ENCODE assay signal across 8 cellular contexts in the genomic region with DNA sequence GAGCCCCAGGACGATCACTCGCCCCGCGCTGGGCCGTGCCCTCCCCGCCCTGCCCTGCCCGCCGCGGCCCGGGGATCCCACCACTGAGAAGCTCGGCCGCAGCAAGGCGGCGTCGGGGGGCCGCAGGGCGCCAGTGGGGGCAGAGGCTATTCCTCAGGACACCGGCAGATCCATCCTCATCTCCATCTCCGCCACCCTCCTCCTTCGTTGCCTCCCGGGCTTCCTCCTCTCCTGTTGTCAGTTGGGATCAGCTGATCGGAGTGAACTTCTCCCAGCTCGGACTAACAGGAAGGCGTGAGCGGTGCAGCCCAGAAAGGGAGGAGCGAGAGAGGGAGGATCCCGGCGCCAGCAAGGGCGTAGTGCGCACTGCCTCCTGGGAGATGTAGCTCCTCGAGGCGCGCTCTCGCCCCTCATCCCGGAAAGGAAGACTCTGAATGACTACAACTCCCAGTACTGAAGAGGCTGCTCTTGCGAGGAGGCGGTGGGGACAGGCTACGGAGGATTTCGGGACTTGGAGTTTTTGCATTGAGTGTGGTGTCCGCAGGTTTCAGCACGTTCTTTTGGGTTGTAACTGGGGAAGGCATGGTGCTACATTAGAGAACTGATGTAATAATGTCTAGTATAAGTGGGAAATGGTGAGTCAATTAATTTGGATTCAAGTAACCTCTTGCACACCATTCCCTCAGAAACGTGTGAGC. TPM values are rescaled to one million over a fixed set of nuclear protein-coding genes. Genes with fewer than 3 reads are reported as not detected.
A peak's percentile ranks its signal among the peaks of the same experiment; 100 is the strongest.
DNase-seq lines count a peak whose midpoint lies in the region; ATAC-seq and TF ChIP-seq lines count a peak whose summit lies in the region.

A gene with protein sequence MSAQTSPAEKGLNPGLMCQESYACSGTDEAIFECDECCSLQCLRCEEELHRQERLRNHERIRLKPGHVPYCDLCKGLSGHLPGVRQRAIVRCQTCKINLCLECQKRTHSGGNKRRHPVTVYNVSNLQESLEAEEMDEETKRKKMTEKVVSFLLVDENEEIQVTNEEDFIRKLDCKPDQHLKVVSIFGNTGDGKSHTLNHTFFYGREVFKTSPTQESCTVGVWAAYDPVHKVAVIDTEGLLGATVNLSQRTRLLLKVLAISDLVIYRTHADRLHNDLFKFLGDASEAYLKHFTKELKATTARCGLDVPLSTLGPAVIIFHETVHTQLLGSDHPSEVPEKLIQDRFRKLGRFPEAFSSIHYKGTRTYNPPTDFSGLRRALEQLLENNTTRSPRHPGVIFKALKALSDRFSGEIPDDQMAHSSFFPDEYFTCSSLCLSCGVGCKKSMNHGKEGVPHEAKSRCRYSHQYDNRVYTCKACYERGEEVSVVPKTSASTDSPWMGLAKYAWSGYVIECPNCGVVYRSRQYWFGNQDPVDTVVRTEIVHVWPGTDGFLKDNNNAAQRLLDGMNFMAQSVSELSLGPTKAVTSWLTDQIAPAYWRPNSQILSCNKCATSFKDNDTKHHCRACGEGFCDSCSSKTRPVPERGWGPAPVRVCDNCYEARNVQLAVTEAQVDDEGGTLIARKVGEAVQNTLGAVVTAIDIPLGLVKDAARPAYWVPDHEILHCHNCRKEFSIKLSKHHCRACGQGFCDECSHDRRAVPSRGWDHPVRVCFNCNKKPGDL (minus strand): TSS at position 262 of the 698 bp plus-strand sequence. CDS start 2,598 bp downstream, outside the sequence.

- peak within 1 kb of the TSS; percentile 80 for H3K56ac ChIP-seq in mesendoderm (ENCODE audit: low read length)

- H3K4me2 ChIP-seq in mesendoderm (ENCODE audit: low read length), result peak within 1 kb of the TSS; percentile 3

- no peaks in the 10 kb centered on the region for H3K79me2 ChIP-seq in mesendoderm (ENCODE audit: control insufficient read depth, insufficient read depth, low read length)

- H3K18ac ChIP-seq in mesendoderm (ENCODE audit: low read length), result peak within 1 kb of the TSS; percentile 72

- H2BK15ac ChIP-seq in mesendoderm (replicated peaks; ENCODE audit: low read depth), result no peak within 1 kb of the TSS

- no peaks in the 10 kb centered on the region for H3K9me3 Mint-ChIP-seq in endodermal cell

- no peaks in the 10 kb centered on the region for H3K27me3 Mint-ChIP-seq in endodermal cell (ENCODE audit: insufficient read depth)

- H3K27me3 ChIP-seq in NT2/D1 (ENCODE audit: insufficient read depth, insufficient read length) (no peaks in the 10 kb centered on the region), endodermal cell (ENCODE audit: control insufficient read depth, insufficient read depth, low read length, poor library complexity, severe bottlenecking) (no peaks in the 10 kb centered on the region), mesendoderm (ENCODE audit: insufficient read depth, low read length, poor library complexity) (no peaks in the 10 kb centered on the region)

- 0% methylated on average over 4 to 41 of the region's 42 CpGs for WGBS in endodermal cell (ENCODE audit: insufficient coverage in 1 of 2, insufficient read length in 1 of 2), 2 experiments
- no CpG with 5 or more reads among the region's 42 CpGs for WGBS in mesendoderm (ENCODE audit: extremely low coverage, insufficient coverage, low lambda C conversion rate)

- no peak within 1 kb of the TSS for H4K8ac ChIP-seq in mesendoderm (ENCODE audit: low read depth, low read length)

- no peak within 1 kb of the TSS for H4K5ac ChIP-seq in mesendoderm (ENCODE audit: low read length)

- H3K27ac ChIP-seq in endodermal cell (ENCODE audit: low read depth, low read length) (peak within 1 kb of the TSS; percentile 33), mesendoderm (ENCODE audit: low read depth, low read length) (no peak within 1 kb of the TSS)

- peak; percentile 96 for DNase-seq in COLO829 (ENCODE audit: low spot score)
- peak; percentile 34 to 98 (median 94) for DNase-seq in HUDEP-2 (lab: John Stamatoyannopoulos, UW; ENCODE audit: unreplicated experiment in 76 of 76)
- peak; percentile 94 for DNase-seq in NT2/D1 (ENCODE audit: low read depth, low spot score)
- peak; percentile 69 for DNase-seq in activated CD8-positive, alpha-beta memory T cell treated with anti-CD3 and anti-CD28 coated beads, Interleukin-2, amount 50 U/mL, for 1 hour (ENCODE audit: extremely low read depth)
- peak; percentile 99 for DNase-seq in endodermal cell
- DNase-seq in mesendoderm, result peak; percentile 100
- DNase-seq in stimulated activated CD8-positive, alpha-beta memory T cell treated with anti-CD3 and anti-CD28 coated beads, Interleukin-15, amount 100 ng/mL, for 1 hour (ENCODE audit: low read depth), result peak; percentile 73

- H3K9me3 ChIP-seq in NT2/D1 (ENCODE audit: insufficient read depth, low read length) (no peaks in the 10 kb centered on the region), endodermal cell (ENCODE audit: control insufficient read depth, low read length) (no peaks in the 10 kb centered on the region)

- TF ChIP-seq CTCF in endodermal cell (conservative IDR thresholded peaks at IDR 0.05), result no peak

- H3K36me3 Mint-ChIP-seq in endodermal cell (ENCODE audit: low read depth), result peaks cover 20% of the 10 kb centered on the region

- H2AK5ac ChIP-seq in mesendoderm (ENCODE audit: low read length), result no peak within 1 kb of the TSS

- H3K4me1 ChIP-seq in NT2/D1 (ENCODE audit: insufficient read depth, insufficient read length), result no peaks in the 10 kb centered on the region
- peaks cover 5% of the 10 kb centered on the region for H3K4me1 ChIP-seq in endodermal cell (ENCODE audit: control insufficient read depth, insufficient read depth, low read length)
- H3K4me1 ChIP-seq in mesendoderm (ENCODE audit: control insufficient read depth, low read depth, low read length), result no peaks in the 10 kb centered on the region

- H3K79me1 ChIP-seq in mesendoderm (ENCODE audit: low read length), result no peaks in the 10 kb centered on the region

- peaks cover 19% of the 10 kb centered on the region for H3K4me1 Mint-ChIP-seq in endodermal cell

- H3K9ac ChIP-seq in NT2/D1 (ENCODE audit: insufficient read length, low read depth) (peak within 1 kb of the TSS; percentile 15), endodermal cell (ENCODE audit: extremely low read depth, low read length, poor library complexity, severe bottlenecking) (peak within 1 kb of the TSS; percentile 59), mesendoderm (ENCODE audit: low read length) (peak within 1 kb of the TSS; percentile 58)

- H3K23ac ChIP-seq in mesendoderm (ENCODE audit: low read length), result no peak within 1 kb of the TSS

- H3K27ac Mint-ChIP-seq in endodermal cell, result peak within 1 kb of the TSS; percentile 90

- H3K4ac ChIP-seq in mesendoderm (ENCODE audit: low read depth, low read length), result no peak within 1 kb of the TSS

- peak within 1 kb of the TSS; percentile 81 for H3K4me3 Mint-ChIP-seq in endodermal cell

- no peak within 1 kb of the TSS for H2BK120ac ChIP-seq in mesendoderm (ENCODE audit: low read depth, low read length)

- peaks cover 19% of the 10 kb centered on the region for H3K36me3 ChIP-seq in NT2/D1 (ENCODE audit: insufficient read depth, insufficient read length, low read length)
- H3K36me3 ChIP-seq in endodermal cell (ENCODE audit: control insufficient read depth, insufficient read depth, low read length), result peaks cover 23% of the 10 kb centered on the region
- peaks cover 2% of the 10 kb centered on the region for H3K36me3 ChIP-seq in mesendoderm (ENCODE audit: control insufficient read depth, insufficient read depth, low read length)

- peak within 1 kb of the TSS; percentile 68 for H3K4me3 ChIP-seq in NT2/D1 (ENCODE audit: insufficient read length, low read depth)
- H3K4me3 ChIP-seq in endodermal cell (ENCODE audit: low read length), result peak within 1 kb of the TSS; percentile 88
- H3K4me3 ChIP-seq in mesendoderm (ENCODE audit: low read length), result peak within 1 kb of the TSS; percentile 64

- ATAC-seq in GM21381 (IDR thresholded peaks at IDR 0.05; ENCODE audit: unreplicated experiment), result peak; percentile 96

- no peak within 1 kb of the TSS for H2BK5ac ChIP-seq in mesendoderm (ENCODE audit: low read length)

RNA-seq across cellular contexts. Expression of the gene that starts here (rescaled TPM):
- 10 to 100 TPM; 11.6 to 16.6 TPM for total RNA-seq in endodermal cell
- polyA plus RNA-seq in endodermal cell (2013, experiment 1 of 2), result 14.6 TPM
- polyA plus RNA-seq in endodermal cell (2013, experiment 2 of 2), result 12.9 TPM
- polyA plus RNA-seq in mesendoderm (2013, experiment 1 of 2), result 4.1 TPM
- 4.2 TPM for polyA plus RNA-seq in mesendoderm (2013, experiment 2 of 2)
